21 cellular contexts compared by ENCODE assay signal in the genomic region with DNA sequence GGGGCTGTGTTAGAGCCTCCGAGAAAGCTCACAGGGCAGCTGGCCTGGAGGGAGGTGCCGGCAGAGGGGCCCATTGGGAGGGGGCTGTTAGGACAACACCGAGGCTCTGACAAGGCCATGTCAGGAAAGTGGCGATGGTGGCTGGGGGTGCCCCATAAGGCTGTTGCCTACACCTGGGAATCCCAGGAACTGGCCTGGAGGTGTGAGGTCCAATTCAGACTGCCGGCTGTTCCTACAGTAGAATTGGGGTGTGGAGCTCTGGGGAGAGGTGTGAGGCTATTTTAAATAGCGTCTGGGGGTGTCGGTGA.
A peak's percentile ranks its signal among the peaks of the same experiment; 100 is the strongest.
DNase-seq lines count a peak whose midpoint lies in the region; TF ChIP-seq lines count a peak whose summit lies in the region.
"Had no signal": no experiment of that assay in that cellular context is flagged by ENCODE, and none has a peak within 500 bp of the region (broad histone marks: within the 10 kb centered on the region; RNA-seq: fewer than 3 reads in every experiment).

No MANE protein-coding gene starts in this region.

- peaks cover 24% of the 10 kb centered on the region for H3K36me3 Mint-ChIP-seq in T-helper 1 cell treated with Interleukin-12 subunit alpha and Interleukin-12 subunit beta and Interleukin-4 antibody, amounts not matched to agents 30 μg/mL and 1 μg/mL, for 36 hours (ENCODE audit: low read depth)
- H3K36me3 Mint-ChIP-seq in osteocyte (ENCODE audit: unreplicated experiment): peaks cover 4% of the 10 kb centered on the region
- peaks cover 30% of the 10 kb centered on the region for H3K36me3 Mint-ChIP-seq in activated CD4-positive, alpha-beta memory T cell treated with anti-CD3 and anti-CD28 coated beads, Interleukin-2, amount 10 ng/mL, durations not matched to agents 7 days and 5 days (ENCODE audit: low read depth)
- H3K36me3 Mint-ChIP-seq: immature natural killer cell had no signal

- H3K4me3 ChIP-seq in dorsolateral prefrontal cortex: no peak overlapping the region
- H3K4me3 ChIP-seq: heart left ventricle, lung, thyroid gland had no signal

- H3K27ac ChIP-seq in RWPE1: peak overlapping the region; percentile 47; the same call in 1 of the 2 replicates
- H3K27ac ChIP-seq in dorsolateral prefrontal cortex: peak overlapping the region in 57 of 59 donors; percentile 9 to 97 (median 83)
- H3K27ac ChIP-seq: 22Rv1, heart left ventricle, thyroid gland had no signal

- H3K9me3 Mint-ChIP-seq in T-helper 1 cell treated with Interleukin-12 subunit alpha and Interleukin-12 subunit beta and Interleukin-4 antibody, amounts not matched to agents 30 μg/mL and 1 μg/mL, for 36 hours: no peaks in the 10 kb centered on the region
- H3K9me3 Mint-ChIP-seq in osteocyte (ENCODE audit: unreplicated experiment): no peaks in the 10 kb centered on the region
- H3K9me3 Mint-ChIP-seq in activated CD4-positive, alpha-beta memory T cell treated with anti-CD3 and anti-CD28 coated beads, Interleukin-2, amount 10 ng/mL, durations not matched to agents 7 days and 5 days: no peaks in the 10 kb centered on the region
- H3K9me3 Mint-ChIP-seq: immature natural killer cell had no signal

- H3K27me3 ChIP-seq in dorsolateral prefrontal cortex: no peaks in the 10 kb centered on the region
- H3K27me3 ChIP-seq: heart left ventricle, thyroid gland had no signal

- no peak overlapping the region for H3K4me3 Mint-ChIP-seq in T-helper 1 cell treated with Interleukin-12 subunit alpha and Interleukin-12 subunit beta and Interleukin-4 antibody, amounts not matched to agents 30 μg/mL and 1 μg/mL, for 36 hours
- no peak overlapping the region for H3K4me3 Mint-ChIP-seq in osteocyte (ENCODE audit: unreplicated experiment)
- no peak overlapping the region for H3K4me3 Mint-ChIP-seq in activated CD4-positive, alpha-beta memory T cell treated with anti-CD3 and anti-CD28 coated beads, Interleukin-2, amount 10 ng/mL, durations not matched to agents 7 days and 5 days
- H3K4me3 Mint-ChIP-seq: B cell, immature natural killer cell had no signal

- peaks cover 43% of the 10 kb centered on the region for H3K4me1 Mint-ChIP-seq in T-helper 1 cell treated with Interleukin-12 subunit alpha and Interleukin-12 subunit beta and Interleukin-4 antibody, amounts not matched to agents 30 μg/mL and 1 μg/mL, for 36 hours (ENCODE audit: low read depth)
- H3K4me1 Mint-ChIP-seq in osteocyte (ENCODE audit: unreplicated experiment): peaks cover 26% of the 10 kb centered on the region
- H3K4me1 Mint-ChIP-seq in activated CD4-positive, alpha-beta memory T cell treated with anti-CD3 and anti-CD28 coated beads, Interleukin-2, amount 10 ng/mL, durations not matched to agents 7 days and 5 days: peaks cover 45% of the 10 kb centered on the region

- no peaks in the 10 kb centered on the region for H3K27me3 Mint-ChIP-seq in T-helper 1 cell treated with Interleukin-12 subunit alpha and Interleukin-12 subunit beta and Interleukin-4 antibody, amounts not matched to agents 30 μg/mL and 1 μg/mL, for 36 hours (ENCODE audit: low read depth)
- no peaks in the 10 kb centered on the region for H3K27me3 Mint-ChIP-seq in osteocyte (ENCODE audit: unreplicated experiment)
- no peaks in the 10 kb centered on the region for H3K27me3 Mint-ChIP-seq in activated CD4-positive, alpha-beta memory T cell treated with anti-CD3 and anti-CD28 coated beads, Interleukin-2, amount 10 ng/mL, durations not matched to agents 7 days and 5 days
- H3K27me3 Mint-ChIP-seq: B cell had no signal

- intact Hi-C loops in dorsolateral prefrontal cortex (cut with DNase I): no loop called here

- no peak for DNase-seq in T-helper 1 cell
- no peak for DNase-seq in RWPE1 (ENCODE audit: low spot score)
- peak in 2 of 10 donors; percentile 41 to 42 for DNase-seq in dorsolateral prefrontal cortex
- DNase-seq in osteocyte (ENCODE audit: extremely low spot score, unreplicated experiment): no peak
- no peak for DNase-seq in activated CD4-positive, alpha-beta memory T cell treated with anti-CD3 and anti-CD28 coated beads, Interleukin-2, amount 10 ng/mL, durations not matched to agents 7 days and 5 days
- DNase-seq in NCI-H187 treated with DMSO at 0.1 percent for 48 hours (lab: John Stamatoyannopoulos, UW): no peak
- DNase-seq in epidermal melanocyte (ENCODE audit: insufficient read length, low spot score): no peak
- DNase-seq: activated CD8-positive, alpha-beta memory T cell treated with anti-CD3 and anti-CD28 coated beads, Interleukin-2, amount 50 U/mL, for 4 hours; effector CD4-positive, alpha-beta T cell; immature natural killer cell; KG1; NCI-H1048; NCI-H2107; NCI-H526 treated with DMSO at 0.1 percent for 48 hours; OCI-M1; thyroid gland had no signal

- CTCF ChIA-PET in RWPE1 (lab: Yijun Ruan, JAX): interaction anchor here (0.6 kb wide), 1 partner anchor 420 kb away, joined by 4 read pairs; no protein-coding TSS in a partner anchor
- CTCF ChIA-PET in activated CD4-positive, alpha-beta memory T cell treated with anti-CD3 and anti-CD28 coated beads, Interleukin-2, amount 10 ng/mL, durations not matched to agents 7 days and 5 days (lab: Charles Lee): no interaction called here

- TF ChIP-seq CTCF in RWPE1 (conservative IDR thresholded peaks at IDR 0.05; ENCODE audit: low read depth) (no peak), dorsolateral prefrontal cortex (IDR thresholded peaks at IDR 0.05 in 54 of 56, conservative IDR thresholded peaks at IDR 0.05 in 2 of 56; ENCODE audit: low read depth in 1 of 56, partially characterized antibody in 56 of 56) (no peak), osteocyte (IDR thresholded peaks at IDR 0.05) (no peak)

- peak overlapping the region; percentile 31 for H3K27ac Mint-ChIP-seq in T-helper 1 cell treated with Interleukin-12 subunit alpha and Interleukin-12 subunit beta and Interleukin-4 antibody, amounts not matched to agents 30 μg/mL and 1 μg/mL, for 36 hours
- peak overlapping the region; percentile 64 for H3K27ac Mint-ChIP-seq in osteocyte (ENCODE audit: unreplicated experiment)
- no peak overlapping the region for H3K27ac Mint-ChIP-seq in activated CD4-positive, alpha-beta memory T cell treated with anti-CD3 and anti-CD28 coated beads, Interleukin-2, amount 10 ng/mL, durations not matched to agents 7 days and 5 days
- H3K27ac Mint-ChIP-seq: immature natural killer cell had no signal

- POLR2A ChIA-PET in RWPE1 (lab: Yijun Ruan, JAX; ENCODE audit: low non-redundant PET): no interaction called here
- POLR2A ChIA-PET in activated CD4-positive, alpha-beta memory T cell treated with anti-CD3 and anti-CD28 coated beads, Interleukin-2, amount 10 ng/mL, durations not matched to agents 7 days and 5 days (lab: Charles Lee): interaction anchor here (2.2 kb wide), 1 partner anchor 56 kb away, joined by 7 read pairs; no protein-coding TSS in a partner anchor
